In genomic region chr4:6873291-6873690, GRCh38 we compare ENCODE assay signal across 11 cellular contexts. TPM values are rescaled to one million over a fixed set of nuclear protein-coding genes. Genes with fewer than 3 reads are reported as not detected.
DNase-seq lines count a peak whose midpoint lies in the region; TF ChIP-seq lines count a peak whose summit lies in the region.
"Had no signal": no experiment of that assay in that cellular context is flagged by ENCODE, and none has a peak within 500 bp of the region (broad histone marks: within the 10 kb centered on the region; RNA-seq: fewer than 3 reads in every experiment).

No MANE protein-coding gene starts in this region.

- CTCF ChIA-PET in MCF 10A (lab: Yijun Ruan, JAX), result interaction anchor here (0.6 to 7.5 kb wide), 54 partner anchors 10 to 344 kb away, joined by 3 to 208 read pairs (median 6); partner anchors contain the start of gene BLOC1S4
- CTCF ChIA-PET in mammary epithelial cell (lab: Charles Lee; ENCODE audit: low non-redundant PET), result interaction anchor here (0.5 to 1.0 kb wide), 4 partner anchors 20 to 156 kb away, joined by 3 to 15 read pairs (median 4); no protein-coding TSS in a partner anchor

- no peaks in the 10 kb centered on the region for H3K79me2 ChIP-seq in mammary epithelial cell (ENCODE audit: insufficient read depth, low read length)
- no peaks in the 10 kb centered on the region for H3K79me2 ChIP-seq in OCI-LY3 (ENCODE audit: low read length)

- no peak for TF ChIP-seq CTCF in MCF 10A (IDR thresholded peaks at IDR 0.05; ENCODE audit: unreplicated experiment)
- peak in 1 of 2 donors; percentile 32 for TF ChIP-seq CTCF in mammary epithelial cell (conservative IDR thresholded peaks at IDR 0.05 in 1 of 2, IDR thresholded peaks at IDR 0.05 in 1 of 2; ENCODE audit: extremely low read depth in 1 of 2, insufficient read depth in 1 of 2, low read depth in 1 of 2, low read length in 2 of 2)
- peak; percentile 27 for TF ChIP-seq CTCF in OCI-LY3 (IDR thresholded peaks at IDR 0.05; ENCODE audit: low read depth, low read length)
- peak; percentile 22 for TF ChIP-seq CTCF in epithelial cell of esophagus (IDR thresholded peaks at IDR 0.05; ENCODE audit: insufficient read depth, low read depth, low read length, missing control alignments)

- no peak overlapping the region for H3K27ac ChIP-seq in mammary epithelial cell (ENCODE audit: insufficient read depth, low read depth, low read length)
- H3K27ac ChIP-seq in OCI-LY3 (ENCODE audit: low read length), result no peak overlapping the region
- H3K27ac ChIP-seq: stomach, VCaP had no signal

- DNase-seq in MCF 10A (ENCODE audit: unreplicated experiment) (peak; percentile 34), mammary epithelial cell (no peak), epithelial cell of esophagus (ENCODE audit: low read depth) (peak; percentile 20), ureter (ENCODE audit: low spot score) (no peak), SKM-1 (lab: John Stamatoyannopoulos, UW; ENCODE audit: unreplicated experiment) (no peak), NCI-H1092 treated with DMSO at 0.1 percent for 48 hours (lab: John Stamatoyannopoulos, UW) (no peak)
- no peak for DNase-seq in stimulated activated CD4-positive, alpha-beta T cell treated with anti-CD3 and anti-CD28 coated beads, Interleukin-1b, Interleukin-23, amount 100 ng/mL, for 48 hours

- H3K4me3 ChIP-seq in mammary epithelial cell (replicated peaks in 1 of 3; ENCODE audit: insufficient read depth in 1 of 3, low read depth in 2 of 3, low read length in 3 of 3) (no peak overlapping the region), OCI-LY3 (ENCODE audit: low read length) (no peak overlapping the region), epithelial cell of esophagus (ENCODE audit: low read length) (no peak overlapping the region)
- H3K4me3 ChIP-seq: stomach had no signal

- H3K27me3 ChIP-seq in mammary epithelial cell (ENCODE audit: insufficient read depth, low read length) (no peaks in the 10 kb centered on the region), OCI-LY3 (ENCODE audit: low read depth, low read length) (no peaks in the 10 kb centered on the region)
- H3K27me3 ChIP-seq: stomach had no signal

- BruUV-seq in MCF 10A (replicated peaks; lab: Mats Ljungman, UMichigan) (no TSS peak), mammary epithelial cell (replicated peaks; lab: Mats Ljungman, UMichigan) (no TSS peak)

- no peaks in the 10 kb centered on the region for H3K9me3 Mint-ChIP-seq in MCF 10A (ENCODE audit: unreplicated experiment)
- H3K9me3 Mint-ChIP-seq: activated T-cell treated with anti-CD3 and anti-CD28 coated beads, Interleukin-2, amount 50 U/mL, for 72 hours had no signal

- intact Hi-C loops in MCF 10A (cut with micrococcal nuclease), result loop anchor here (1.0 to 5.0 kb wide), 4 partner anchors 91 to 199 kb away; partner anchors contain the start of gene KIAA0232
- intact Hi-C loops in mammary epithelial cell (cut with micrococcal nuclease), result loop anchor here (1.0 to 5.0 kb wide), 2 partner anchors 90 to 326 kb away; no protein-coding TSS in a partner anchor

- POLR2A ChIA-PET in MCF 10A (lab: Yijun Ruan, JAX), result interaction anchor here (1.0 to 2.8 kb wide), 5 partner anchors 105 to 199 kb away, joined by 3 to 24 read pairs (median 12); partner anchors contain the start of gene MRFAP1L1

- H3K4me3 Mint-ChIP-seq in MCF 10A (ENCODE audit: unreplicated experiment), result no peak overlapping the region
- H3K4me3 Mint-ChIP-seq: activated T-cell treated with anti-CD3 and anti-CD28 coated beads, Interleukin-2, amount 50 U/mL, for 72 hours had no signal

- H3K9ac ChIP-seq in mammary epithelial cell (ENCODE audit: insufficient read depth, low read length) (no peak overlapping the region), OCI-LY3 (ENCODE audit: low read length) (no peak overlapping the region)

- H3K4me2 ChIP-seq in mammary epithelial cell (ENCODE audit: insufficient read depth, low read depth, low read length), result no peak overlapping the region
- H3K4me2 ChIP-seq in OCI-LY3 (ENCODE audit: low read length), result no peak overlapping the region

- H3K27ac Mint-ChIP-seq in MCF 10A (ENCODE audit: low read depth, unreplicated experiment), result no peak overlapping the region
- H3K27ac Mint-ChIP-seq: activated T-cell treated with anti-CD3 and anti-CD28 coated beads, Interleukin-2, amount 50 U/mL, for 72 hours had no signal

- in situ Hi-C loops in mammary epithelial cell (cut with MboI; ENCODE audit: low sequenced_read_pairs in 2 of 2), result no loop called here

- dilution Hi-C loops in mammary epithelial cell (cut with HindIII; ENCODE audit: low sequenced_read_pairs), result loop anchor here (5.0 kb wide), 1 partner anchor 34 kb away; the partner anchor contains the start of gene TBC1D14

- no peaks in the 10 kb centered on the region for H3K27me3 Mint-ChIP-seq in MCF 10A (ENCODE audit: insufficient read depth, unreplicated experiment)

- no peaks in the 10 kb centered on the region for H3K36me3 ChIP-seq in mammary epithelial cell (ENCODE audit: insufficient read depth, low read length)
- H3K36me3 ChIP-seq in OCI-LY3 (replicated peaks; ENCODE audit: low read depth, low read length), result peaks cover 6% of the 10 kb centered on the region

- H3K36me3 Mint-ChIP-seq in MCF 10A (ENCODE audit: insufficient read depth, unreplicated experiment), result peaks cover 58% of the 10 kb centered on the region

- no peaks in the 10 kb centered on the region for H4K20me1 ChIP-seq in mammary epithelial cell (ENCODE audit: insufficient read depth, low read length)
- H4K20me1 ChIP-seq in OCI-LY3 (ENCODE audit: insufficient read depth, low read length), result no peaks in the 10 kb centered on the region

- H2AFZ ChIP-seq in mammary epithelial cell (ENCODE audit: low read depth, low read length), result no peak overlapping the region
- no peak overlapping the region for H2AFZ ChIP-seq in OCI-LY3 (ENCODE audit: low read depth, low read length)

- H3K9me3 ChIP-seq in mammary epithelial cell (replicated peaks; ENCODE audit: insufficient read depth, low read length) (no peaks in the 10 kb centered on the region), OCI-LY3 (ENCODE audit: insufficient read depth, low read length) (no peaks in the 10 kb centered on the region)
- H3K9me3 ChIP-seq: stomach had no signal

- H3K4me1 ChIP-seq in mammary epithelial cell (ENCODE audit: insufficient read depth, low read length) (peaks cover 15% of the 10 kb centered on the region), OCI-LY3 (ENCODE audit: low read length) (no peaks in the 10 kb centered on the region; the same call in 1 of the 2 replicates)

- no peaks in the 10 kb centered on the region for H3K4me1 Mint-ChIP-seq in MCF 10A (ENCODE audit: insufficient read depth, unreplicated experiment)

RNA-seq across cellular contexts. Expression of gene TBC1D14, which starts 36.3 kb away (rescaled TPM):
- total RNA-seq in MCF 10A (2022) (52.6 and 55.1 TPM in 2 replicates), mammary epithelial cell (10 to 100 TPM; 62.9 to 89.5 TPM), ureter (44.8 TPM)
- 44.2 TPM for polyA plus RNA-seq in mammary epithelial cell
- 51.9 TPM for polyA minus RNA-seq in mammary epithelial cell

Comparison
In these comparisons a context has a peak if more than half of its experiments do, and no peak if none do; other contexts are left out.
1. DNase-seq: peak in MCF 10A (single experiment) and epithelial cell of esophagus (single experiment); none in mammary epithelial cell (single experiment), ureter (single experiment), SKM-1 (single experiment), stimulated activated CD4-positive, alpha-beta T cell treated with anti-CD3 and anti-CD28 coated beads, Interleukin-1b, Interleukin-23, amount 100 ng/mL, for 48 hours (single experiment) and NCI-H1092 treated with DMSO at 0.1 percent for 48 hours (single experiment).